1 cellular context compared by ENCODE assay signal in genomic region chr16:1929578-1930337, GRCh38.
TF ChIP-seq lines count a peak whose summit lies in the region.

No MANE protein-coding gene starts in this region.

TF ChIP-seq in K562, 482 proteins besides CTCF, POLR2A, EP300 and RAD21 (continued from another document and continues in another):
- 0 out of 2 replicates have a peak, but pooled peaks have one; percentile 31 for TF ChIP-seq ATF2 (CRISPR knock-in tag; IDR thresholded peaks at IDR 0.05)
- TF ChIP-seq ZNF212 (CRISPR knock-in tag; IDR thresholded peaks at IDR 0.05) = no peak
- TF ChIP-seq, protein P1, sequence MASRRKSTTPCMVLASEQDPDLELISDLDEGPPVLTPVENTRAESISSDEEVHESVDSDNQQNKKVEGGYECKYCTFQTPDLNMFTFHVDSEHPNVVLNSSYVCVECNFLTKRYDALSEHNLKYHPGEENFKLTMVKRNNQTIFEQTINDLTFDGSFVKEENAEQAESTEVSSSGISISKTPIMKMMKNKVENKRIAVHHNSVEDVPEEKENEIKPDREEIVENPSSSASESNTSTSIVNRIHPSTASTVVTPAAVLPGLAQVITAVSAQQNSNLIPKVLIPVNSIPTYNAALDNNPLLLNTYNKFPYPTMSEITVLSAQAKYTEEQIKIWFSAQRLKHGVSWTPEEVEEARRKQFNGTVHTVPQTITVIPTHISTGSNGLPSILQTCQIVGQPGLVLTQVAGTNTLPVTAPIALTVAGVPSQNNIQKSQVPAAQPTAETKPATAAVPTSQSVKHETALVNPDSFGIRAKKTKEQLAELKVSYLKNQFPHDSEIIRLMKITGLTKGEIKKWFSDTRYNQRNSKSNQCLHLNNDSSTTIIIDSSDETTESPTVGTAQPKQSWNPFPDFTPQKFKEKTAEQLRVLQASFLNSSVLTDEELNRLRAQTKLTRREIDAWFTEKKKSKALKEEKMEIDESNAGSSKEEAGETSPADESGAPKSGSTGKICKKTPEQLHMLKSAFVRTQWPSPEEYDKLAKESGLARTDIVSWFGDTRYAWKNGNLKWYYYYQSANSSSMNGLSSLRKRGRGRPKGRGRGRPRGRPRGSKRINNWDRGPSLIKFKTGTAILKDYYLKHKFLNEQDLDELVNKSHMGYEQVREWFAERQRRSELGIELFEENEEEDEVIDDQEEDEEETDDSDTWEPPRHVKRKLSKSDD (conservative IDR thresholded peaks at IDR 0.05; ENCODE audit: low read length) = no peak
- TF ChIP-seq, protein P2, sequence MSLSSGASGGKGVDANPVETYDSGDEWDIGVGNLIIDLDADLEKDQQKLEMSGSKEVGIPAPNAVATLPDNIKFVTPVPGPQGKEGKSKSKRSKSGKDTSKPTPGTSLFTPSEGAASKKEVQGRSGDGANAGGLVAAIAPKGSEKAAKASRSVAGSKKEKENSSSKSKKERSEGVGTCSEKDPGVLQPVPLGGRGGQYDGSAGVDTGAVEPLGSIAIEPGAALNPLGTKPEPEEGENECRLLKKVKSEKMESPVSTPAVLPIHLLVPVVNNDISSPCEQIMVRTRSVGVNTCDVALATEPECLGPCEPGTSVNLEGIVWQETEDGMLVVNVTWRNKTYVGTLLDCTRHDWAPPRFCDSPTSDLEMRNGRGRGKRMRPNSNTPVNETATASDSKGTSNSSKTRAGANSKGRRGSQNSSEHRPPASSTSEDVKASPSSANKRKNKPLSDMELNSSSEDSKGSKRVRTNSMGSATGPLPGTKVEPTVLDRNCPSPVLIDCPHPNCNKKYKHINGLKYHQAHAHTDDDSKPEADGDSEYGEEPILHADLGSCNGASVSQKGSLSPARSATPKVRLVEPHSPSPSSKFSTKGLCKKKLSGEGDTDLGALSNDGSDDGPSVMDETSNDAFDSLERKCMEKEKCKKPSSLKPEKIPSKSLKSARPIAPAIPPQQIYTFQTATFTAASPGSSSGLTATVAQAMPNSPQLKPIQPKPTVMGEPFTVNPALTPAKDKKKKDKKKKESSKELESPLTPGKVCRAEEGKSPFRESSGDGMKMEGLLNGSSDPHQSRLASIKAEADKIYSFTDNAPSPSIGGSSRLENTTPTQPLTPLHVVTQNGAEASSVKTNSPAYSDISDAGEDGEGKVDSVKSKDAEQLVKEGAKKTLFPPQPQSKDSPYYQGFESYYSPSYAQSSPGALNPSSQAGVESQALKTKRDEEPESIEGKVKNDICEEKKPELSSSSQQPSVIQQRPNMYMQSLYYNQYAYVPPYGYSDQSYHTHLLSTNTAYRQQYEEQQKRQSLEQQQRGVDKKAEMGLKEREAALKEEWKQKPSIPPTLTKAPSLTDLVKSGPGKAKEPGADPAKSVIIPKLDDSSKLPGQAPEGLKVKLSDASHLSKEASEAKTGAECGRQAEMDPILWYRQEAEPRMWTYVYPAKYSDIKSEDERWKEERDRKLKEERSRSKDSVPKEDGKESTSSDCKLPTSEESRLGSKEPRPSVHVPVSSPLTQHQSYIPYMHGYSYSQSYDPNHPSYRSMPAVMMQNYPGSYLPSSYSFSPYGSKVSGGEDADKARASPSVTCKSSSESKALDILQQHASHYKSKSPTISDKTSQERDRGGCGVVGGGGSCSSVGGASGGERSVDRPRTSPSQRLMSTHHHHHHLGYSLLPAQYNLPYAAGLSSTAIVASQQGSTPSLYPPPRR (CRISPR knock-in tag; IDR thresholded peaks at IDR 0.05; ENCODE audit: borderline replicate concordance) = no peak
- peak; percentile 55; the same call in 1 of the 2 replicates for TF ChIP-seq ZNF143 (CRISPR knock-in tag; IDR thresholded peaks at IDR 0.05)
- TF ChIP-seq CHD4 (IDR thresholded peaks at IDR 0.05; ENCODE audit: insufficient read depth, insufficient replicate concordance, low read depth, low read length, poor library complexity, severe bottlenecking) = no peak
- TF ChIP-seq, protein P3, sequence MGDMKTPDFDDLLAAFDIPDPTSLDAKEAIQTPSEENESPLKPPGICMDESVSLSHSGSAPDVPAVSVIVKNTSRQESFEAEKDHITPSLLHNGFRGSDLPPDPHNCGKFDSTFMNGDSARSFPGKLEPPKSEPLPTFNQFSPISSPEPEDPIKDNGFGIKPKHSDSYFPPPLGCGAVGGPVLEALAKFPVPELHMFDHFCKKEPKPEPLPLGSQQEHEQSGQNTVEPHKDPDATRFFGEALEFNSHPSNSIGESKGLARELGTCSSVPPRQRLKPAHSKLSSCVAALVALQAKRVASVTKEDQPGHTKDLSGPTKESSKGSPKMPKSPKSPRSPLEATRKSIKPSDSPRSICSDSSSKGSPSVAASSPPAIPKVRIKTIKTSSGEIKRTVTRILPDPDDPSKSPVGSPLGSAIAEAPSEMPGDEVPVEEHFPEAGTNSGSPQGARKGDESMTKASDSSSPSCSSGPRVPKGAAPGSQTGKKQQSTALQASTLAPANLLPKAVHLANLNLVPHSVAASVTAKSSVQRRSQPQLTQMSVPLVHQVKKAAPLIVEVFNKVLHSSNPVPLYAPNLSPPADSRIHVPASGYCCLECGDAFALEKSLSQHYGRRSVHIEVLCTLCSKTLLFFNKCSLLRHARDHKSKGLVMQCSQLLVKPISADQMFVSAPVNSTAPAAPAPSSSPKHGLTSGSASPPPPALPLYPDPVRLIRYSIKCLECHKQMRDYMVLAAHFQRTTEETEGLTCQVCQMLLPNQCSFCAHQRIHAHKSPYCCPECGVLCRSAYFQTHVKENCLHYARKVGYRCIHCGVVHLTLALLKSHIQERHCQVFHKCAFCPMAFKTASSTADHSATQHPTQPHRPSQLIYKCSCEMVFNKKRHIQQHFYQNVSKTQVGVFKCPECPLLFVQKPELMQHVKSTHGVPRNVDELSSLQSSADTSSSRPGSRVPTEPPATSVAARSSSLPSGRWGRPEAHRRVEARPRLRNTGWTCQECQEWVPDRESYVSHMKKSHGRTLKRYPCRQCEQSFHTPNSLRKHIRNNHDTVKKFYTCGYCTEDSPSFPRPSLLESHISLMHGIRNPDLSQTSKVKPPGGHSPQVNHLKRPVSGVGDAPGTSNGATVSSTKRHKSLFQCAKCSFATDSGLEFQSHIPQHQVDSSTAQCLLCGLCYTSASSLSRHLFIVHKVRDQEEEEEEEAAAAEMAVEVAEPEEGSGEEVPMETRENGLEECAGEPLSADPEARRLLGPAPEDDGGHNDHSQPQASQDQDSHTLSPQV (IDR thresholded peaks at IDR 0.05) = peak; percentile 98
- TF ChIP-seq ARNT (IDR thresholded peaks at IDR 0.05) = no peak
- no peak for TF ChIP-seq PREB (CRISPR knock-in tag; IDR thresholded peaks at IDR 0.05)
- TF ChIP-seq SMARCC2 (IDR thresholded peaks at IDR 0.05; ENCODE audit: low read depth) = no peak
- no peak; the same call in 1 of the 2 replicates for TF ChIP-seq ZC3H4 (CRISPR knock-in tag; IDR thresholded peaks at IDR 0.05; ENCODE audit: borderline replicate concordance)
- TF ChIP-seq BMI1 (IDR thresholded peaks at IDR 0.05; ENCODE audit: low read length) = no peak
- no peak for TF ChIP-seq DNMT1 (IDR thresholded peaks at IDR 0.05)
- TF ChIP-seq, protein P4, sequence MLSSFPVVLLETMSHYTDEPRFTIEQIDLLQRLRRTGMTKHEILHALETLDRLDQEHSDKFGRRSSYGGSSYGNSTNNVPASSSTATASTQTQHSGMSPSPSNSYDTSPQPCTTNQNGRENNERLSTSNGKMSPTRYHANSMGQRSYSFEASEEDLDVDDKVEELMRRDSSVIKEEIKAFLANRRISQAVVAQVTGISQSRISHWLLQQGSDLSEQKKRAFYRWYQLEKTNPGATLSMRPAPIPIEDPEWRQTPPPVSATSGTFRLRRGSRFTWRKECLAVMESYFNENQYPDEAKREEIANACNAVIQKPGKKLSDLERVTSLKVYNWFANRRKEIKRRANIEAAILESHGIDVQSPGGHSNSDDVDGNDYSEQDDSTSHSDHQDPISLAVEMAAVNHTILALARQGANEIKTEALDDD (IDR thresholded peaks at IDR 0.05) = no peak
- TF ChIP-seq ESRRB (CRISPR knock-in tag; IDR thresholded peaks at IDR 0.05; ENCODE audit: borderline replicate concordance) = no peak
- TF ChIP-seq HNRNPH1 (optimal IDR thresholded peaks at IDR 0.05; ENCODE audit: low read depth, low read length) = no peak
- no peak for TF ChIP-seq ZNF668 (CRISPR knock-in tag; IDR thresholded peaks at IDR 0.05)
- no peak for TF ChIP-seq ZC3H11A (IDR thresholded peaks at IDR 0.05; ENCODE audit: low read depth, low read length)
- TF ChIP-seq TBL1XR1 (IDR thresholded peaks at IDR 0.05; ENCODE audit: low read length in 2 of 2) = no peak
- TF ChIP-seq NFATC3 (IDR thresholded peaks at IDR 0.05) = no peak
- TF ChIP-seq GMEB1 (CRISPR knock-in tag; IDR thresholded peaks at IDR 0.05) = peak; percentile 68
- TF ChIP-seq DACH1 (IDR thresholded peaks at IDR 0.05; ENCODE audit: partially characterized antibody) = no peak
- no peak for TF ChIP-seq ZFPM2 (CRISPR knock-in tag; IDR thresholded peaks at IDR 0.05)
- TF ChIP-seq TEAD1 (CRISPR knock-in tag; IDR thresholded peaks at IDR 0.05) = peak in 1 of 2 experiments; percentile 89; a peak in 2 of 4 replicates
- peak; percentile 79; the same call in 1 of the 2 replicates for TF ChIP-seq ETV5 (CRISPR knock-in tag; IDR thresholded peaks at IDR 0.05; ENCODE audit: low read depth)
- TF ChIP-seq, protein P5, sequence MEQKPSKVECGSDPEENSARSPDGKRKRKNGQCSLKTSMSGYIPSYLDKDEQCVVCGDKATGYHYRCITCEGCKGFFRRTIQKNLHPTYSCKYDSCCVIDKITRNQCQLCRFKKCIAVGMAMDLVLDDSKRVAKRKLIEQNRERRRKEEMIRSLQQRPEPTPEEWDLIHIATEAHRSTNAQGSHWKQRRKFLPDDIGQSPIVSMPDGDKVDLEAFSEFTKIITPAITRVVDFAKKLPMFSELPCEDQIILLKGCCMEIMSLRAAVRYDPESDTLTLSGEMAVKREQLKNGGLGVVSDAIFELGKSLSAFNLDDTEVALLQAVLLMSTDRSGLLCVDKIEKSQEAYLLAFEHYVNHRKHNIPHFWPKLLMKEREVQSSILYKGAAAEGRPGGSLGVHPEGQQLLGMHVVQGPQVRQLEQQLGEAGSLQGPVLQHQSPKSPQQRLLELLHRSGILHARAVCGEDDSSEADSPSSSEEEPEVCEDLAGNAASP (IDR thresholded peaks at IDR 0.05) = no peak
- TF ChIP-seq, protein P6, sequence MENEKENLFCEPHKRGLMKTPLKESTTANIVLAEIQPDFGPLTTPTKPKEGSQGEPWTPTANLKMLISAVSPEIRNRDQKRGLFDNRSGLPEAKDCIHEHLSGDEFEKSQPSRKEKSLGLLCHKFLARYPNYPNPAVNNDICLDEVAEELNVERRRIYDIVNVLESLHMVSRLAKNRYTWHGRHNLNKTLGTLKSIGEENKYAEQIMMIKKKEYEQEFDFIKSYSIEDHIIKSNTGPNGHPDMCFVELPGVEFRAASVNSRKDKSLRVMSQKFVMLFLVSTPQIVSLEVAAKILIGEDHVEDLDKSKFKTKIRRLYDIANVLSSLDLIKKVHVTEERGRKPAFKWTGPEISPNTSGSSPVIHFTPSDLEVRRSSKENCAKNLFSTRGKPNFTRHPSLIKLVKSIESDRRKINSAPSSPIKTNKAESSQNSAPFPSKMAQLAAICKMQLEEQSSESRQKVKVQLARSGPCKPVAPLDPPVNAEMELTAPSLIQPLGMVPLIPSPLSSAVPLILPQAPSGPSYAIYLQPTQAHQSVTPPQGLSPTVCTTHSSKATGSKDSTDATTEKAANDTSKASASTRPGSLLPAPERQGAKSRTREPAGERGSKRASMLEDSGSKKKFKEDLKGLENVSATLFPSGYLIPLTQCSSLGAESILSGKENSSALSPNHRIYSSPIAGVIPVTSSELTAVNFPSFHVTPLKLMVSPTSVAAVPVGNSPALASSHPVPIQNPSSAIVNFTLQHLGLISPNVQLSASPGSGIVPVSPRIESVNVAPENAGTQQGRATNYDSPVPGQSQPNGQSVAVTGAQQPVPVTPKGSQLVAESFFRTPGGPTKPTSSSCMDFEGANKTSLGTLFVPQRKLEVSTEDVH (IDR thresholded peaks at IDR 0.05; ENCODE audit: low read depth, partially characterized antibody) = no peak
- TF ChIP-seq, protein P7, sequence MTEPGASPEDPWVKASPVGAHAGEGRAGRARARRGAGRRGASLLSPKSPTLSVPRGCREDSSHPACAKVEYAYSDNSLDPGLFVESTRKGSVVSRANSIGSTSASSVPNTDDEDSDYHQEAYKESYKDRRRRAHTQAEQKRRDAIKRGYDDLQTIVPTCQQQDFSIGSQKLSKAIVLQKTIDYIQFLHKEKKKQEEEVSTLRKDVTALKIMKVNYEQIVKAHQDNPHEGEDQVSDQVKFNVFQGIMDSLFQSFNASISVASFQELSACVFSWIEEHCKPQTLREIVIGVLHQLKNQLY (CRISPR knock-in tag; conservative IDR thresholded peaks at IDR 0.05) = 0 out of 4 replicates have a peak, but pooled peaks of 1 of the 2 experiments have one; percentile 47
- TF ChIP-seq SAFB (IDR thresholded peaks at IDR 0.05; ENCODE audit: borderline replicate concordance, low read depth, low read length) = 0 out of 2 replicates have a peak, but pooled peaks have one; percentile 39
- TF ChIP-seq SPI1 (IDR thresholded peaks at IDR 0.05; ENCODE audit: borderline replicate concordance, low read depth, low read length) = no peak
- TF ChIP-seq POU5F1 (IDR thresholded peaks at IDR 0.05; ENCODE audit: borderline replicate concordance, low read depth, low read length, partially characterized antibody) = no peak
